Comparison of ENCODE assay signal across 35 cellular contexts in the genomic region with DNA sequence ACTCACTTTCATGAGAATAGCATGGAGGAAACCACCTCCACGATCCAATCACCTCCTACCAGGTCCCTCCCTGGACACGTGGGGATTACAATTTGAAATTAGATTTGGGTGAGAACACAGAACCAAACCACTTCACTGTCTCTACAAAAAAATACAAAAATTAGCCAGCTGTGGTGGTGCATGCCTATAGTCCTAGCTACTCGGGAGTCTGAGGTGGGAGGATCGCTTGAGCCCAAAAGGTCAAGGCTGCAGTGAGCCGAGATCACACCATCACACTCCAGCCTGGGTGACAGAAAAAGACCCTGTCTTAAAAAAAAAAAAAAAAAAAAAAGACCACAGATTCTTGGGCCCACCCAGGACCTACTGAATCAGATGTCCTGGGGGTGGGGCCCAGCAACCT.
"Had no signal": no experiment of that assay in that cellular context is flagged by ENCODE, and none has a peak within 500 bp of the region (broad histone marks: within the 10 kb centered on the region; RNA-seq: fewer than 3 reads in every experiment).

No MANE protein-coding gene starts in this region.

- H3K27me3 ChIP-seq: adrenal gland, ascending aorta, body of pancreas, brain microvascular endothelial cell, breast epithelium, cardiac muscle cell had no signal

- H3K4me1 Mint-ChIP-seq: activated naive CD4-positive, alpha-beta T cell treated with anti-CD3 and anti-CD28 coated beads, Interleukin-2, amount 10 ng/mL, durations not matched to agents 7 days and 5 days; activated naive CD4-positive, alpha-beta T cell treated with anti-CD3 and anti-CD28 coated beads, Interleukin-2, amount 50 U/mL, for 24 hours; activated naive CD8-positive, alpha-beta T cell treated with anti-CD3 and anti-CD28 coated beads for 36 hours; activated naive CD8-positive, alpha-beta T cell treated with anti-CD3 and anti-CD28 coated beads, Interleukin-2, amount 10 ng/mL, durations not matched to agents 7 days and 5 days; activated naive CD8-positive, alpha-beta T cell treated with anti-CD3 and anti-CD28 coated beads, Interleukin-2, amount 50 U/mL, for 24 hours; activated T-helper 17 cell treated with anti-CD3 and anti-CD28 coated beads, Interleukin-2, amount 50 U/mL, for 72 hours; brain; central memory CD8-positive, alpha-beta T cell had no signal

- H3K9me3 Mint-ChIP-seq: activated naive CD4-positive, alpha-beta T cell treated with anti-CD3 and anti-CD28 coated beads, Interleukin-2, amount 10 ng/mL, durations not matched to agents 7 days and 5 days; activated naive CD4-positive, alpha-beta T cell treated with anti-CD3 and anti-CD28 coated beads, Interleukin-2, amount 50 U/mL, for 24 hours; activated naive CD4-positive, alpha-beta T cell treated with anti-CD3 and anti-CD28 coated beads, Interleukin-2, amount 50 U/mL, for 72 hours; activated naive CD8-positive, alpha-beta T cell treated with anti-CD3 and anti-CD28 coated beads for 36 hours; activated naive CD8-positive, alpha-beta T cell treated with anti-CD3 and anti-CD28 coated beads, Interleukin-2, amount 10 ng/mL, durations not matched to agents 7 days and 5 days; activated naive CD8-positive, alpha-beta T cell treated with anti-CD3 and anti-CD28 coated beads, Interleukin-2, amount 50 U/mL, for 24 hours; activated T-cell treated with anti-CD3 and anti-CD28 coated beads, Interleukin-2, amount 50 U/mL, for 24 hours; activated T-cell treated with anti-CD3 and anti-CD28 coated beads, Interleukin-2, amount 50 U/mL, for 4 hours; activated T-helper 1 cell treated with anti-CD3 and anti-CD28 coated beads, Interleukin-12 subunit alpha, Interleukin-12 subunit beta, Interleukin-2, Interleukin-4 antibody, amounts not matched to agents 30 ng/mL and 10 ng/mL and 1 ng/mL, durations not matched to agents 14 hours and 24 hours and 36 hours; activated T-helper 17 cell treated with anti-CD3 and anti-CD28 coated beads, Interleukin-2, amount 50 U/mL, for 72 hours; activated T-helper 2 cell treated with anti-CD3 and anti-CD28 coated beads, Interferon-gamma antibody, Interleukin-2, Interleukin-4, amounts not matched to agents 10 μg/mL and 5 μg/mL and 100 μg/mL, durations not matched to agents 14 hours and 24 hours and 36 hours; brain; central memory CD8-positive, alpha-beta T cell had no signal

- H3K27ac ChIP-seq: adrenal gland, ascending aorta, body of pancreas, brain microvascular endothelial cell, breast epithelium, cardiac muscle cell had no signal

- H3K27ac Mint-ChIP-seq: activated naive CD4-positive, alpha-beta T cell treated with anti-CD3 and anti-CD28 coated beads, Interleukin-2, amount 10 ng/mL, durations not matched to agents 7 days and 5 days; activated naive CD4-positive, alpha-beta T cell treated with anti-CD3 and anti-CD28 coated beads, Interleukin-2, amount 50 U/mL, for 24 hours; activated naive CD8-positive, alpha-beta T cell; activated naive CD8-positive, alpha-beta T cell treated with anti-CD3 and anti-CD28 coated beads for 36 hours; activated naive CD8-positive, alpha-beta T cell treated with anti-CD3 and anti-CD28 coated beads, Interleukin-2, amount 10 ng/mL, durations not matched to agents 7 days and 5 days; activated naive CD8-positive, alpha-beta T cell treated with anti-CD3 and anti-CD28 coated beads, Interleukin-2, amount 50 U/mL, for 24 hours; activated T-cell treated with anti-CD3 and anti-CD28 coated beads, Interleukin-2, amount 50 U/mL, for 24 hours; activated T-cell treated with anti-CD3 and anti-CD28 coated beads, Interleukin-2, amount 50 U/mL, for 72 hours; activated T-helper 1 cell treated with anti-CD3 and anti-CD28 coated beads, Interleukin-12 subunit alpha, Interleukin-12 subunit beta, Interleukin-2, Interleukin-4 antibody, amounts not matched to agents 30 ng/mL and 10 ng/mL and 1 ng/mL, durations not matched to agents 14 hours and 24 hours and 36 hours; activated T-helper 17 cell treated with anti-CD3 and anti-CD28 coated beads, Interleukin-2, amount 50 U/mL, for 72 hours; activated T-helper 2 cell treated with anti-CD3 and anti-CD28 coated beads, Interferon-gamma antibody, Interleukin-2, Interleukin-4, amounts not matched to agents 10 μg/mL and 5 μg/mL and 100 μg/mL, durations not matched to agents 14 hours and 24 hours and 36 hours had no signal

- H3K9me3 ChIP-seq: adrenal gland, ascending aorta, body of pancreas had no signal

- ATAC-seq: activated naive CD4-positive, alpha-beta T cell treated with anti-CD3 and anti-CD28 coated beads, Interleukin-2, amount 50 U/mL, for 72 hours; activated naive CD8-positive, alpha-beta T cell treated with anti-CD3 and anti-CD28 coated beads, Interleukin-2, amount 50 U/mL, for 24 hours; activated T-cell treated with anti-CD3 and anti-CD28 coated beads, Interleukin-2, amount 50 U/mL, for 4 hours; activated T-cell treated with anti-CD3 and anti-CD28 coated beads, Interleukin-2, amount 50 U/mL, for 72 hours; activated T-helper 17 cell treated with anti-CD3 and anti-CD28 coated beads, Interleukin-2, amount 50 U/mL, for 72 hours; body of pancreas had no signal

- H3K4me3 Mint-ChIP-seq: activated naive CD4-positive, alpha-beta T cell treated with anti-CD3 and anti-CD28 coated beads, Interleukin-2, amount 10 ng/mL, durations not matched to agents 7 days and 5 days; activated naive CD4-positive, alpha-beta T cell treated with anti-CD3 and anti-CD28 coated beads, Interleukin-2, amount 50 U/mL, for 24 hours; activated naive CD8-positive, alpha-beta T cell; activated naive CD8-positive, alpha-beta T cell treated with anti-CD3 and anti-CD28 coated beads for 36 hours; activated naive CD8-positive, alpha-beta T cell treated with anti-CD3 and anti-CD28 coated beads, Interleukin-2, amount 10 ng/mL, durations not matched to agents 7 days and 5 days; activated naive CD8-positive, alpha-beta T cell treated with anti-CD3 and anti-CD28 coated beads, Interleukin-2, amount 50 U/mL, for 24 hours; activated T-cell treated with anti-CD3 and anti-CD28 coated beads, Interleukin-2, amount 50 U/mL, for 24 hours; activated T-cell treated with anti-CD3 and anti-CD28 coated beads, Interleukin-2, amount 50 U/mL, for 4 hours; activated T-cell treated with anti-CD3 and anti-CD28 coated beads, Interleukin-2, amount 50 U/mL, for 72 hours; activated T-helper 1 cell treated with anti-CD3 and anti-CD28 coated beads, Interleukin-12 subunit alpha, Interleukin-12 subunit beta, Interleukin-2, Interleukin-4 antibody, amounts not matched to agents 30 ng/mL and 10 ng/mL and 1 ng/mL, durations not matched to agents 14 hours and 24 hours and 36 hours; activated T-helper 17 cell treated with anti-CD3 and anti-CD28 coated beads, Interleukin-2, amount 50 U/mL, for 72 hours; brain; central memory CD8-positive, alpha-beta T cell had no signal

- H3K4me1 ChIP-seq: adrenal gland, ascending aorta, body of pancreas, breast epithelium had no signal

- H3K36me3 ChIP-seq: adrenal gland, ascending aorta, brain microvascular endothelial cell, breast epithelium, cardiac muscle cell had no signal

- H3K4me3 ChIP-seq: adrenal gland, ascending aorta, body of pancreas, breast epithelium, cardiac muscle cell had no signal

- H3K27me3 Mint-ChIP-seq: activated naive CD4-positive, alpha-beta T cell treated with anti-CD3 and anti-CD28 coated beads, Interleukin-2, amount 10 ng/mL, durations not matched to agents 7 days and 5 days; activated naive CD4-positive, alpha-beta T cell treated with anti-CD3 and anti-CD28 coated beads, Interleukin-2, amount 50 U/mL, for 24 hours; activated naive CD8-positive, alpha-beta T cell; activated naive CD8-positive, alpha-beta T cell treated with anti-CD3 and anti-CD28 coated beads for 36 hours; activated naive CD8-positive, alpha-beta T cell treated with anti-CD3 and anti-CD28 coated beads, Interleukin-2, amount 10 ng/mL, durations not matched to agents 7 days and 5 days; activated naive CD8-positive, alpha-beta T cell treated with anti-CD3 and anti-CD28 coated beads, Interleukin-2, amount 50 U/mL, for 24 hours; activated T-cell treated with anti-CD3 and anti-CD28 coated beads, Interleukin-2, amount 50 U/mL, for 24 hours; activated T-helper 17 cell treated with anti-CD3 and anti-CD28 coated beads, Interleukin-2, amount 50 U/mL, for 72 hours; brain; central memory CD8-positive, alpha-beta T cell had no signal

- DNase-seq: activated effector memory CD4-positive, alpha-beta T cell treated with Interleukin-2 at 50 U/mL for 16 hours; activated gamma-delta T cell; activated gamma-delta T cell treated with Interleukin-2 at 50 U/mL for 16 hours; activated naive CD4-positive, alpha-beta T cell; activated naive CD4-positive, alpha-beta T cell treated with anti-CD3 and anti-CD28 coated beads, Interleukin-2, amount 10 ng/mL, durations not matched to agents 7 days and 5 days; activated naive CD4-positive, alpha-beta T cell treated with anti-CD3 and anti-CD28 coated beads, Interleukin-2, amount 50 U/mL, for 16 hours; activated naive CD4-positive, alpha-beta T cell treated with Interleukin-2 at 50 U/mL for 16 hours; activated naive CD8-positive, alpha-beta T cell treated with anti-CD3 and anti-CD28 coated beads for 36 hours; activated naive CD8-positive, alpha-beta T cell treated with anti-CD3 and anti-CD28 coated beads, Interleukin-2, amount 10 ng/mL, durations not matched to agents 7 days and 5 days; activated naive CD8-positive, alpha-beta T cell treated with anti-CD3 and anti-CD28 coated beads, Interleukin-2, amount 50 U/mL, for 24 hours; activated T-cell treated with anti-CD3 and anti-CD28 coated beads for 4 hours; activated T-cell treated with anti-CD3 and anti-CD28 coated beads, Interleukin-2, amount 50 U/mL, for 1 hour; activated T-cell treated with anti-CD3 and anti-CD28 coated beads, Interleukin-2, amount 50 U/mL, for 24 hours; activated T-cell treated with anti-CD3 and anti-CD28 coated beads, Interleukin-2, amount 50 U/mL, for 4 hours; activated T-cell treated with anti-CD3 and anti-CD28 coated beads, Interleukin-2, amount 50 U/mL, for 48 hours; activated T-cell treated with anti-CD3 and anti-CD28 coated beads, Interleukin-2, amount 50 U/mL, for 72 hours; adrenal gland; amygdala; anterior cingulate cortex; body of pancreas; brain microvascular endothelial cell; caudate nucleus; central memory CD4-positive, alpha-beta T cell; cerebellar nuclear complex had no signal
